Comparison of ENCODE assay signal across 9 cellular contexts in genomic region chrX:1323315-1323714, GRCh38. TPM values are rescaled to one million over a fixed set of nuclear protein-coding genes. Genes with fewer than 3 reads are reported as not detected.
DNase-seq lines count a peak whose midpoint lies in the region; FAIRE-seq and TF ChIP-seq lines count a peak whose summit lies in the region.
"Had no signal": no experiment of that assay in that cellular context is flagged by ENCODE, and none has a peak within 500 bp of the region (broad histone marks: within the 10 kb centered on the region; RNA-seq: fewer than 3 reads in every experiment).

No MANE protein-coding gene starts in this region.

- H3K9me3 ChIP-seq in HEK293 (ENCODE audit: control insufficient read depth, insufficient read depth, low read depth, low read length) = no peaks in the 10 kb centered on the region
- H3K9me3 ChIP-seq: thoracic aorta had no signal

- DNase-seq in GM12891 (ENCODE audit: insufficient read length, low spot score) (peak; percentile 57), NCI-H146 treated with DMSO at 0.1 percent for 48 hours (lab: John Stamatoyannopoulos, UW; ENCODE audit: unreplicated experiment) (peak; percentile 1), fibroblast of villous mesenchyme (ENCODE audit: low read depth) (no peak), COLO829 (ENCODE audit: low spot score) (no peak)
- peak; percentile 69 for DNase-seq in activated CD4-positive, alpha-beta T cell treated with anti-CD3 and anti-CD28 coated beads, Interleukin-2, amount 10 ng/mL, durations not matched to agents 7 days and 5 days
- peak in 3 of 4 experiments; percentile 19 to 42 (median 22) for DNase-seq in stimulated activated CD4-positive, alpha-beta T cell treated with anti-CD3 and anti-CD28 coated beads, Interleukin-1b, Interleukin-23, amount 100 ng/mL, for 24 hours (ENCODE audit: low read depth in 4 of 4, low spot score in 1 of 4)

- H3K9me3 Mint-ChIP-seq in activated CD4-positive, alpha-beta T cell treated with anti-CD3 and anti-CD28 coated beads, Interleukin-2, amount 10 ng/mL, durations not matched to agents 7 days and 5 days = no peaks in the 10 kb centered on the region

- H3K27ac Mint-ChIP-seq in activated CD4-positive, alpha-beta T cell treated with anti-CD3 and anti-CD28 coated beads, Interleukin-2, amount 10 ng/mL, durations not matched to agents 7 days and 5 days = no peak overlapping the region

- no peak overlapping the region for H3K27ac ChIP-seq in HEK293 (ENCODE audit: extremely low read depth, low read depth, low read length)
- H3K27ac ChIP-seq: cardiac muscle cell, thoracic aorta had no signal

- H3K4me1 Mint-ChIP-seq in activated CD4-positive, alpha-beta T cell treated with anti-CD3 and anti-CD28 coated beads, Interleukin-2, amount 10 ng/mL, durations not matched to agents 7 days and 5 days = peaks cover 21% of the 10 kb centered on the region

- TF ChIP-seq CTCF in HEK293 (tag by site-specific recombination; IDR thresholded peaks at IDR 0.05) (peak; percentile 15; the same call in 1 of the 2 replicates), fibroblast of villous mesenchyme (IDR thresholded peaks at IDR 0.05; ENCODE audit: insufficient read depth, low read depth, low read length) (peak; percentile 6)

- H3K36me3 Mint-ChIP-seq in activated CD4-positive, alpha-beta T cell treated with anti-CD3 and anti-CD28 coated beads, Interleukin-2, amount 10 ng/mL, durations not matched to agents 7 days and 5 days (ENCODE audit: low read depth) = no peaks in the 10 kb centered on the region

- POLR2A ChIA-PET in HEK293 (lab: Yijun Ruan, JAX) = no interaction called here
- POLR2A ChIA-PET in activated CD4-positive, alpha-beta T cell treated with anti-CD3 and anti-CD28 coated beads, Interleukin-2, amount 10 ng/mL, durations not matched to agents 7 days and 5 days (lab: Charles Lee) = no interaction called here

- H3K4me3 ChIP-seq in HEK293 (ENCODE audit: low read depth, low read length) (no peak overlapping the region), fibroblast of villous mesenchyme (ENCODE audit: low read depth, low read length) (no peak overlapping the region)
- H3K4me3 ChIP-seq: cardiac muscle cell, thoracic aorta had no signal

- H3K36me3 ChIP-seq in HEK293 (ENCODE audit: control insufficient read depth in 2 of 2, insufficient read depth in 1 of 2, low read length in 2 of 2) = no peaks in the 10 kb centered on the region
- H3K36me3 ChIP-seq: cardiac muscle cell, thoracic aorta had no signal

- CTCF ChIA-PET in HEK293 (lab: Yijun Ruan, JAX) = no interaction called here
- CTCF ChIA-PET in activated CD4-positive, alpha-beta T cell treated with anti-CD3 and anti-CD28 coated beads, Interleukin-2, amount 10 ng/mL, durations not matched to agents 7 days and 5 days (lab: Charles Lee) = no interaction called here

- no peaks in the 10 kb centered on the region for H3K4me1 ChIP-seq in HEK293 (ENCODE audit: control insufficient read depth, insufficient read depth, low read length)

- TF ChIP-seq POLR2A in GM12891 (IDR thresholded peaks at IDR 0.05; ENCODE audit: low read depth, low read length) = no peak

- H3K27me3 Mint-ChIP-seq in activated CD4-positive, alpha-beta T cell treated with anti-CD3 and anti-CD28 coated beads, Interleukin-2, amount 10 ng/mL, durations not matched to agents 7 days and 5 days = no peaks in the 10 kb centered on the region

- no peak overlapping the region for H3K4me3 Mint-ChIP-seq in activated CD4-positive, alpha-beta T cell treated with anti-CD3 and anti-CD28 coated beads, Interleukin-2, amount 10 ng/mL, durations not matched to agents 7 days and 5 days

- FAIRE-seq in GM12891 (lab: Jason Lieb, UNC) = peak; percentile 93

TF ChIP-seq in GM12891, 5 proteins besides CTCF, POLR2A, EP300 and RAD21:
- TF ChIP-seq PAX5 (IDR thresholded peaks at IDR 0.05; ENCODE audit: insufficient read depth, low read length, severe bottlenecking) (no peak), POU2F2 (IDR thresholded peaks at IDR 0.05; ENCODE audit: low read depth, low read length) (no peak), SPI1 (IDR thresholded peaks at IDR 0.05; ENCODE audit: low read depth, low read length) (peak; percentile 73), TAF1 (IDR thresholded peaks at IDR 0.05; ENCODE audit: low read depth, low read length) (no peak), POLR2AphosphoS5 (IDR thresholded peaks at IDR 0.05; ENCODE audit: low read depth, low read length) (no peak)

TF ChIP-seq in HEK293, 187 proteins besides CTCF, POLR2A, EP300 and RAD21:
- TF ChIP-seq ZNF121 (tag by site-specific recombination; IDR thresholded peaks at IDR 0.05) (peak; percentile 85), ZNF654 (tag by site-specific recombination; IDR thresholded peaks at IDR 0.05; ENCODE audit: low read depth) (peak; percentile 36), GLIS2 (tag by site-specific recombination; IDR thresholded peaks at IDR 0.05) (peak; percentile 25; the same call in 1 of the 2 replicates), GLIS1 (tag by site-specific recombination; IDR thresholded peaks at IDR 0.05) (peak; percentile 52), ZNF623 (tag by site-specific recombination; IDR thresholded peaks at IDR 0.05) (no peak)
- TF ChIP-seq, protein P1, sequence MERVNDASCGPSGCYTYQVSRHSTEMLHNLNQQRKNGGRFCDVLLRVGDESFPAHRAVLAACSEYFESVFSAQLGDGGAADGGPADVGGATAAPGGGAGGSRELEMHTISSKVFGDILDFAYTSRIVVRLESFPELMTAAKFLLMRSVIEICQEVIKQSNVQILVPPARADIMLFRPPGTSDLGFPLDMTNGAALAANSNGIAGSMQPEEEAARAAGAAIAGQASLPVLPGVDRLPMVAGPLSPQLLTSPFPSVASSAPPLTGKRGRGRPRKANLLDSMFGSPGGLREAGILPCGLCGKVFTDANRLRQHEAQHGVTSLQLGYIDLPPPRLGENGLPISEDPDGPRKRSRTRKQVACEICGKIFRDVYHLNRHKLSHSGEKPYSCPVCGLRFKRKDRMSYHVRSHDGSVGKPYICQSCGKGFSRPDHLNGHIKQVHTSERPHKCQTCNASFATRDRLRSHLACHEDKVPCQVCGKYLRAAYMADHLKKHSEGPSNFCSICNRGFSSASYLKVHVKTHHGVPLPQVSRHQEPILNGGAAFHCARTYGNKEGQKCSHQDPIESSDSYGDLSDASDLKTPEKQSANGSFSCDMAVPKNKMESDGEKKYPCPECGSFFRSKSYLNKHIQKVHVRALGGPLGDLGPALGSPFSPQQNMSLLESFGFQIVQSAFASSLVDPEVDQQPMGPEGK (tag by site-specific recombination; IDR thresholded peaks at IDR 0.05) = peak; percentile 11; the same call in 1 of the 2 replicates
- TF ChIP-seq, protein P2, sequence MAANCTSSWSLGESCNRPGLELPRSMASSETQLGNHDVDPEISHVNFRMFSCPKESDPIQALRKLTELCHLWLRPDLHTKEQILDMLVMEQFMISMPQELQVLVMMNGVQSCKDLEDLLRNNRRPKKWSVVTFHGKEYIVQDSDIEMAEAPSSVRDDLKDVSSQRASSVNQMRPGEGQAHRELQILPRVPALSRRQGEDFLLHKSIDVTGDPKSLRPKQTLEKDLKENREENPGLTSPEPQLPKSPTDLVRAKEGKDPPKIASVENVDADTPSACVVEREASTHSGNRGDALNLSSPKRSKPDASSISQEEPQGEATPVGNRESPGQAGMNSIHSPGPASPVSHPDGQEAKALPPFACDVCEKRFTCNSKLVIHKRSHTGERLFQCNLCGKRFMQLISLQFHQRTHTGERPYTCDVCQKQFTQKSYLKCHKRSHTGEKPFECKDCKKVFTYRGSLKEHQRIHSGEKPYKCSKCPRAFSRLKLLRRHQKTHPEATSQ (tag by site-specific recombination; IDR thresholded peaks at IDR 0.05) = no peak

RNA-seq across cellular contexts. Expression of gene IL3RA, which starts 13.3 kb away (rescaled TPM):
- polyA plus RNA-seq in GM12891 (2012; ENCODE audit: low read depth, missing spikeins) = 14.9 TPM
- 1 to 10 TPM; 6.4 to 7.1 TPM for total RNA-seq in activated CD4-positive, alpha-beta T cell treated with anti-CD3 and anti-CD28 coated beads, Interleukin-2, amount 10 ng/mL, durations not matched to agents 7 days and 5 days
- not detected in 2 replicates for total RNA-seq in fibroblast of villous mesenchyme
- total RNA-seq: cardiac muscle cell had no signal

RNA-seq across cellular contexts. Expression of gene CSF2RA, which starts 54.7 kb away (rescaled TPM):
- 0.32 TPM for polyA plus RNA-seq in GM12891 (2012; ENCODE audit: low read depth, missing spikeins)
- under 1 TPM in 1 of 2 experiments, not detected in 1; 0.25 TPM for total RNA-seq in activated CD4-positive, alpha-beta T cell treated with anti-CD3 and anti-CD28 coated beads, Interleukin-2, amount 10 ng/mL, durations not matched to agents 7 days and 5 days
- total RNA-seq in fibroblast of villous mesenchyme = not detected in 2 replicates

Comparison
In these comparisons a context has a peak if more than half of its experiments do, and no peak if none do; other contexts are left out.
1. DNase-seq: peak in GM12891 (single experiment), NCI-H146 treated with DMSO at 0.1 percent for 48 hours (single experiment), activated CD4-positive, alpha-beta T cell treated with anti-CD3 and anti-CD28 coated beads, Interleukin-2, amount 10 ng/mL, durations not matched to agents 7 days and 5 days (single experiment) and stimulated activated CD4-positive, alpha-beta T cell treated with anti-CD3 and anti-CD28 coated beads, Interleukin-1b, Interleukin-23, amount 100 ng/mL, for 24 hours (3 of 4); none in fibroblast of villous mesenchyme (single experiment) and COLO829 (single experiment).